In genomic region chr1:165845992-165846748, GRCh38 we compare ENCODE assay signal across 1 cellular context.
TF ChIP-seq lines count a peak whose summit lies in the region.

No MANE protein-coding gene starts in this region.

TF ChIP-seq in K562, 482 proteins besides CTCF, POLR2A, EP300 and RAD21 (continued from another document):
- TF ChIP-seq STAT5A (IDR thresholded peaks at IDR 0.05; ENCODE audit: borderline replicate concordance, low read length) (peak; percentile 49; the same call in 1 of the 2 replicates), NFIC (IDR thresholded peaks at IDR 0.05) (peak; percentile 55; the same call in 1 of the 2 replicates), PHF21A (IDR thresholded peaks at IDR 0.05; ENCODE audit: borderline replicate concordance, low read depth) (no peak), ZNF785 (CRISPR knock-in tag; IDR thresholded peaks at IDR 0.05) (no peak), ZNF146 (CRISPR knock-in tag; IDR thresholded peaks at IDR 0.05; ENCODE audit: unreplicated experiment) (no peak), RREB1 (CRISPR knock-in tag; IDR thresholded peaks at IDR 0.05) (no peak)
- TF ChIP-seq, protein P1, sequence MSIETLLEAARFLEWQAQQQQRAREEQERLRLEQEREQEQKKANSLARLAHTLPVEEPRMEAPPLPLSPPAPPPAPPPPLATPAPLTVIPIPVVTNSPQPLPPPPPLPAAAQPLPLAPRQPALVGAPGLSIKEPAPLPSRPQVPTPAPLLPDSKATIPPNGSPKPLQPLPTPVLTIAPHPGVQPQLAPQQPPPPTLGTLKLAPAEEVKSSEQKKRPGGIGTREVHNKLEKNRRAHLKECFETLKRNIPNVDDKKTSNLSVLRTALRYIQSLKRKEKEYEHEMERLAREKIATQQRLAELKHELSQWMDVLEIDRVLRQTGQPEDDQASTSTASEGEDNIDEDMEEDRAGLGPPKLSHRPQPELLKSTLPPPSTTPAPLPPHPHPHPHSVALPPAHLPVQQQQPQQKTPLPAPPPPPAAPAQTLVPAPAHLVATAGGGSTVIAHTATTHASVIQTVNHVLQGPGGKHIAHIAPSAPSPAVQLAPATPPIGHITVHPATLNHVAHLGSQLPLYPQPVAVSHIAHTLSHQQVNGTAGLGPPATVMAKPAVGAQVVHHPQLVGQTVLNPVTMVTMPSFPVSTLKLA (conservative IDR thresholded peaks at IDR 0.05) = no peak
